8 cellular contexts compared by ENCODE assay signal in the genomic region with DNA sequence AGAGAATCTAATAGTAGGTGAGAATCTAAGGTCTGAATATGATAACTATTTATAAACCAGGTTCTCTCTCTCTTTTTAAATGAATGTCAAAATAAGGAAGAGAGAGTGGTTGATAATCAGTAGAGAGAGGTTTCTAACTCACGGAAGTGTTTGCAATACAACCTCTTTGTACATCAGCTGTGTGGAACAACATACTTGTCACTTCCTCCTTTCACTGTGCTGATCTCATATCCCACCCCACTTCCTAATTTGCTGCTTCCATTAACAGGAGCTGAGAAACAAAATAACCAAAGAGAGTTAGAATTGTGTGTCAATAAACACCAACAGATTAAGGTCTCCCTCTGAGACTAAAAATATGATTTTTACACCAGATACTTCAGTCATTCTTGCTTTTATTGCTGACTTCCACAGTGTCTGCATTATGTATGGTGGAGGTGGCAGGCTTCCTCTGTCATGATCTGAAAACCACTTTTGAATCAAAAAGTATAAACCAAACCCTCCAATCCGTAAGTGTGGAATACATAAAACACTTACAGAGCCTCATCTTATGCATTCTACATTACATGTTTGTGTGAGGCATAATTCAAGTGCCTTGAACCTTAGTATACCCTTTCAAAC. TPM values are rescaled to one million over a fixed set of nuclear protein-coding genes. Genes with fewer than 3 reads are reported as not detected.
DNase-seq lines count a peak whose midpoint lies in the region; ATAC-seq and TF ChIP-seq lines count a peak whose summit lies in the region.

No MANE protein-coding gene starts in this region.

- H3K36me3 Mint-ChIP-seq in activated T-cell treated with anti-CD3 and anti-CD28 coated beads, Interleukin-2, amount 50 U/mL, for 24 hours (ENCODE audit: low read depth), result peaks cover 23% of the 10 kb centered on the region
- peaks cover 5% of the 10 kb centered on the region for H3K36me3 Mint-ChIP-seq in activated CD4-positive, alpha-beta memory T cell treated with anti-CD3 and anti-CD28 coated beads for 36 hours

- POLR2A ChIA-PET in activated CD4-positive, alpha-beta memory T cell treated with anti-CD3 and anti-CD28 coated beads for 36 hours (lab: Charles Lee), result no interaction called here

- peak overlapping the region; percentile 7 for H3K27ac Mint-ChIP-seq in activated T-cell treated with anti-CD3 and anti-CD28 coated beads, Interleukin-2, amount 50 U/mL, for 24 hours
- H3K27ac Mint-ChIP-seq in activated CD4-positive, alpha-beta memory T cell treated with anti-CD3 and anti-CD28 coated beads for 36 hours, result peak overlapping the region; percentile 23

- peaks cover 32% of the 10 kb centered on the region for H3K4me1 ChIP-seq in mucosa of descending colon (ENCODE audit: low read depth)

- no peaks in the 10 kb centered on the region for H3K9me3 Mint-ChIP-seq in activated T-cell treated with anti-CD3 and anti-CD28 coated beads, Interleukin-2, amount 50 U/mL, for 24 hours
- no peaks in the 10 kb centered on the region for H3K9me3 Mint-ChIP-seq in activated CD4-positive, alpha-beta memory T cell treated with anti-CD3 and anti-CD28 coated beads for 36 hours

- ATAC-seq in HG03095 (IDR thresholded peaks at IDR 0.05; ENCODE audit: unreplicated experiment), result peak; percentile 94
- peak; percentile 77 for ATAC-seq in mucosa of descending colon

- no peaks in the 10 kb centered on the region for H3K36me3 ChIP-seq in mucosa of descending colon (ENCODE audit: low read depth)

- H3K4me1 Mint-ChIP-seq in activated T-cell treated with anti-CD3 and anti-CD28 coated beads, Interleukin-2, amount 50 U/mL, for 24 hours (ENCODE audit: low read depth), result peaks cover 53% of the 10 kb centered on the region
- peaks cover 52% of the 10 kb centered on the region for H3K4me1 Mint-ChIP-seq in activated CD4-positive, alpha-beta memory T cell treated with anti-CD3 and anti-CD28 coated beads for 36 hours (ENCODE audit: low read depth)

- no peaks in the 10 kb centered on the region for H3K9me3 ChIP-seq in mucosa of descending colon

- no peak overlapping the region for H3K4me3 ChIP-seq in mucosa of descending colon

- CTCF ChIA-PET in activated CD4-positive, alpha-beta memory T cell treated with anti-CD3 and anti-CD28 coated beads for 36 hours (lab: Charles Lee), result interaction anchor here (1.5 to 3.3 kb wide), 2 partner anchors 25 to 162 kb away, joined by 4 to 10 read pairs; a partner anchor contains a TSS

- no peaks in the 10 kb centered on the region for H3K27me3 Mint-ChIP-seq in activated T-cell treated with anti-CD3 and anti-CD28 coated beads, Interleukin-2, amount 50 U/mL, for 24 hours
- H3K27me3 Mint-ChIP-seq in activated CD4-positive, alpha-beta memory T cell treated with anti-CD3 and anti-CD28 coated beads for 36 hours, result no peaks in the 10 kb centered on the region

- DNase-seq in activated T-cell treated with anti-CD3 and anti-CD28 coated beads, Interleukin-2, amount 50 U/mL, for 24 hours, result no peak
- DNase-seq in activated T-cell treated with anti-CD3 and anti-CD28 coated beads for 4 hours (no peak), mucosa of descending colon (no peak), DMS79 (lab: John Stamatoyannopoulos, UW) (no peak), iPS-NIHi7 (ENCODE audit: extremely low spot score) (no peak)
- no peak for DNase-seq in activated CD4-positive, alpha-beta memory T cell treated with anti-CD3 and anti-CD28 coated beads for 36 hours
- no peak for DNase-seq in activated CD4-positive, alpha-beta T cell treated with anti-CD3 and anti-CD28 coated beads for 4 hours

- intact Hi-C loops in activated CD4-positive, alpha-beta memory T cell treated with anti-CD3 and anti-CD28 coated beads for 36 hours (cut with micrococcal nuclease), result no loop called here
- intact Hi-C loops in mucosa of descending colon (cut with DNase I, micrococcal nuclease), result no loop called here

- H3K4me3 Mint-ChIP-seq in activated T-cell treated with anti-CD3 and anti-CD28 coated beads, Interleukin-2, amount 50 U/mL, for 24 hours, result no peak overlapping the region
- no peak overlapping the region for H3K4me3 Mint-ChIP-seq in activated CD4-positive, alpha-beta memory T cell treated with anti-CD3 and anti-CD28 coated beads for 36 hours

- no peak for TF ChIP-seq CTCF in mucosa of descending colon (IDR thresholded peaks at IDR 0.05)

RNA-seq across cellular contexts. Expression of a gene that starts 25.0 kb away (rescaled TPM):
- 10 to 100 TPM; 24.0 to 24.4 TPM for total RNA-seq in activated CD4-positive, alpha-beta memory T cell treated with anti-CD3 and anti-CD28 coated beads for 36 hours
- 10 to 100 TPM; 39.2 to 54.0 (median 40.0) TPM for total RNA-seq in mucosa of descending colon
